Comparison of ENCODE assay signal across 19 cellular contexts in genomic region chr4:7422098-7422897, GRCh38. TPM values are rescaled to one million over a fixed set of nuclear protein-coding genes. Genes with fewer than 3 reads are reported as not detected.
A peak's percentile ranks its signal among the peaks of the same experiment; 100 is the strongest.
DNase-seq lines count a peak whose midpoint lies in the region; ATAC-seq and TF ChIP-seq lines count a peak whose summit lies in the region.
"Had no signal": no experiment of that assay in that cellular context is flagged by ENCODE, and none has a peak within 500 bp of the region (broad histone marks: within the 10 kb centered on the region; RNA-seq: fewer than 3 reads in every experiment).

No MANE protein-coding gene starts in this region.

- H3K27me3 ChIP-seq in right atrium auricular region (no peaks in the 10 kb centered on the region), right cardiac atrium (ENCODE audit: control insufficient read depth, insufficient read depth) (no peaks in the 10 kb centered on the region), neuronal stem cell (ENCODE audit: control insufficient read depth in 3 of 3, insufficient read depth in 3 of 3, low read depth in 1 of 3, low read length in 3 of 3) (no peaks in the 10 kb centered on the region), upper lobe of right lung (no peaks in the 10 kb centered on the region)
- H3K27me3 ChIP-seq: brain microvascular endothelial cell, pancreas had no signal

- H3K18ac ChIP-seq in neuronal stem cell (ENCODE audit: low read length): peak overlapping the region; percentile 53

- H4K91ac ChIP-seq in neuronal stem cell (ENCODE audit: low read depth, low read length, poor library complexity): peak overlapping the region; percentile 43

- H2AK5ac ChIP-seq in neuronal stem cell (ENCODE audit: low read depth, low read length): no peak overlapping the region

- peak overlapping the region; percentile 55 for H2BK5ac ChIP-seq in neuronal stem cell (ENCODE audit: low read length)

- intact Hi-C loops in right cardiac atrium (cut with DNase I) (no loop called here), upper lobe of right lung (cut with DNase I) (no loop called here)

- H3K9me3 Mint-ChIP-seq in WTC11: peaks cover 11% of the 10 kb centered on the region

- no peaks in the 10 kb centered on the region for H3K9me3 ChIP-seq in right atrium auricular region
- no peaks in the 10 kb centered on the region for H3K9me3 ChIP-seq in right cardiac atrium (ENCODE audit: control insufficient read depth, low read length)
- H3K9me3 ChIP-seq in neuronal stem cell (replicated peaks in 1 of 2; ENCODE audit: control insufficient read depth in 2 of 2, insufficient read depth in 1 of 2, low read depth in 1 of 2, low read length in 2 of 2): peaks cover 0 to 3% of the 10 kb centered on the region in 2 donors
- no peaks in the 10 kb centered on the region for H3K9me3 ChIP-seq in upper lobe of right lung
- H3K9me3 ChIP-seq: pancreas had no signal

- no peak overlapping the region for H3K27ac Mint-ChIP-seq in WTC11
- H3K27ac Mint-ChIP-seq: T-helper 2 cell treated with Interferon-gamma antibody and Interleukin-4, amounts not matched to agents 5 μg/mL and 100 μg/mL, for 36 hours had no signal

- TF ChIP-seq CTCF in right atrium auricular region (IDR thresholded peaks at IDR 0.05) (no peak), WTC11 (IDR thresholded peaks at IDR 0.05) (no peak), upper lobe of right lung (IDR thresholded peaks at IDR 0.05) (no peak)

- H3K9ac ChIP-seq in neuronal stem cell (ENCODE audit: low read depth, low read length, poor library complexity): no peak overlapping the region

- peaks cover 6% of the 10 kb centered on the region for H3K36me3 Mint-ChIP-seq in WTC11
- H3K36me3 Mint-ChIP-seq: CD8-positive, alpha-beta memory T cell had no signal

- H3K4me2 ChIP-seq in neuronal stem cell (ENCODE audit: insufficient read depth, low read length, poor library complexity, severe bottlenecking): no peak overlapping the region

- no peak overlapping the region for H2BK15ac ChIP-seq in neuronal stem cell (ENCODE audit: low read length)

- H3K27me3 Mint-ChIP-seq in WTC11 (ENCODE audit: low read depth): peaks cover 23% of the 10 kb centered on the region

- H3K27ac ChIP-seq in right atrium auricular region (no peak overlapping the region), right cardiac atrium (ENCODE audit: low read length) (no peak overlapping the region), neuronal stem cell (replicated peaks; ENCODE audit: low read length) (no peak overlapping the region), upper lobe of right lung (no peak overlapping the region)
- H3K27ac ChIP-seq: brain microvascular endothelial cell, pancreas had no signal

- DNase-seq in right atrium auricular region (ENCODE audit: low spot score) (peak; percentile 36), right cardiac atrium (no peak), WTC11 (ENCODE audit: low spot score) (peak; percentile 7), neuronal stem cell (ENCODE audit: low spot score) (no peak), upper lobe of right lung (peak; percentile 51), C1 segment of cervical spinal cord (lab: John Stamatoyannopoulos, UW) (no peak)
- DNase-seq: activated CD8-positive, alpha-beta memory T cell treated with anti-CD3 and anti-CD28 coated beads for 24 hours; brain microvascular endothelial cell; DND-41; mesenchymal stem cell; NCI-H1417; NCI-H524; substantia nigra had no signal

- POLR2A ChIA-PET in WTC11 (lab: Charles Lee): no interaction called here

- peak overlapping the region; percentile 92 for H3K14ac ChIP-seq in neuronal stem cell (ENCODE audit: low read length)

- H3K36me3 ChIP-seq in right atrium auricular region (no peaks in the 10 kb centered on the region), neuronal stem cell (replicated peaks in 1 of 2; ENCODE audit: control insufficient read depth in 2 of 2, insufficient read depth in 2 of 2, low read length in 2 of 2) (no peaks in the 10 kb centered on the region), upper lobe of right lung (no peaks in the 10 kb centered on the region)
- H3K36me3 ChIP-seq: brain microvascular endothelial cell, pancreas had no signal

- no peak overlapping the region for H2AFZ ChIP-seq in neuronal stem cell (ENCODE audit: low read length)

- WGBS in right cardiac atrium: 85% methylated on average over 23 of the region's 23 CpGs
- WGBS in neuronal stem cell (ENCODE audit: extremely low coverage in 2 of 2, insufficient read length in 2 of 2, insufficient replicate concordance in 1 of 2), 2 donors: no CpG with 5 or more reads among the region's 23 CpGs

- H3K4me1 ChIP-seq in right atrium auricular region: no peaks in the 10 kb centered on the region
- H3K4me1 ChIP-seq in right cardiac atrium (ENCODE audit: control insufficient read depth, insufficient read depth, low read length): no peaks in the 10 kb centered on the region
- peaks cover 0 to 2% of the 10 kb centered on the region in 2 donors for H3K4me1 ChIP-seq in neuronal stem cell (ENCODE audit: control insufficient read depth in 2 of 2, insufficient read depth in 1 of 2, low read depth in 1 of 2, low read length in 2 of 2)
- no peaks in the 10 kb centered on the region for H3K4me1 ChIP-seq in upper lobe of right lung
- H3K4me1 ChIP-seq: pancreas had no signal

- peaks cover 5% of the 10 kb centered on the region for H3K4me1 Mint-ChIP-seq in WTC11
- H3K4me1 Mint-ChIP-seq: CD8-positive, alpha-beta memory T cell had no signal

- H3K4ac ChIP-seq in neuronal stem cell (ENCODE audit: low read length): no peak overlapping the region

- peaks cover 2% of the 10 kb centered on the region for H3K79me1 ChIP-seq in neuronal stem cell (ENCODE audit: low read depth, low read length)

- no peak overlapping the region for H3K23ac ChIP-seq in neuronal stem cell (ENCODE audit: low read depth, low read length, poor library complexity)

- H3K4me3 ChIP-seq in right atrium auricular region: no peak overlapping the region
- H3K4me3 ChIP-seq in right cardiac atrium (ENCODE audit: low read length): no peak overlapping the region
- H3K4me3 ChIP-seq in neuronal stem cell (ENCODE audit: low read length in 2 of 2): no peak overlapping the region
- no peak overlapping the region for H3K4me3 ChIP-seq in upper lobe of right lung
- H3K4me3 ChIP-seq: pancreas had no signal

- ATAC-seq in right cardiac atrium: no peak
- ATAC-seq in WTC11: no peak
- ATAC-seq in upper lobe of right lung: no peak
- ATAC-seq in HG02870 (IDR thresholded peaks at IDR 0.05; ENCODE audit: unreplicated experiment): no peak
- ATAC-seq: activated CD4-positive, CD25-positive, alpha-beta regulatory T cell treated with anti-CD3 and anti-CD28 coated beads, Interleukin-2, amount 50 U/mL, for 24 hours; pancreas had no signal

- H3K4me3 Mint-ChIP-seq in WTC11: no peak overlapping the region
- H3K4me3 Mint-ChIP-seq: CD8-positive, alpha-beta memory T cell; T-helper 2 cell treated with Interferon-gamma antibody and Interleukin-4, amounts not matched to agents 5 μg/mL and 100 μg/mL, for 36 hours had no signal

- no peak overlapping the region for H2BK120ac ChIP-seq in neuronal stem cell (ENCODE audit: low read depth, low read length)

- H2BK12ac ChIP-seq in neuronal stem cell (ENCODE audit: low read length): peak overlapping the region; percentile 6

- CTCF ChIA-PET in WTC11 (lab: Charles Lee): interaction anchor here (1.6 kb wide), 1 partner anchor 228 kb away, joined by 3 read pairs; no protein-coding TSS in a partner anchor

- no peak overlapping the region for H4K8ac ChIP-seq in neuronal stem cell (ENCODE audit: low read depth, low read length)

TF ChIP-seq in WTC11, 78 proteins besides CTCF, POLR2A, EP300 and RAD21:
- TF ChIP-seq FOXK1 (CRISPR knock-in tag; IDR thresholded peaks at IDR 0.05) (no peak), ATF3 (CRISPR knock-in tag; conservative IDR thresholded peaks at IDR 0.05) (no peak), MXD4 (CRISPR knock-in tag; IDR thresholded peaks at IDR 0.05; ENCODE audit: borderline replicate concordance) (no peak), NFYB (CRISPR knock-in tag; conservative IDR thresholded peaks at IDR 0.05; ENCODE audit: low read depth) (no peak), FOXJ3 (CRISPR knock-in tag; IDR thresholded peaks at IDR 0.05; ENCODE audit: borderline replicate concordance) (no peak), TP53 (CRISPR knock-in tag; IDR thresholded peaks at IDR 0.05) (no peak), JUN (CRISPR knock-in tag; IDR thresholded peaks at IDR 0.05) (no peak), OVOL2 (CRISPR knock-in tag; IDR thresholded peaks at IDR 0.05; ENCODE audit: borderline replicate concordance) (no peak)

RNA-seq across cellular contexts. Expression of gene PSAPL1, which starts 12.4 kb away (rescaled TPM):
- under 1 TPM in 1 of 2 donors, not detected in 1; 0.12 TPM for total RNA-seq in right atrium auricular region
- total RNA-seq in right cardiac atrium: not detected
- not detected for polyA plus RNA-seq in right cardiac atrium
- total RNA-seq in WTC11 (2021): 0.05 TPM in 1 of 3 replicates, not detected in the others
- polyA plus RNA-seq in neuronal stem cell (2013, experiment 1 of 2): 0.01 TPM
- polyA plus RNA-seq in neuronal stem cell (2013, experiment 2 of 2): not detected
- 0.14 TPM for total RNA-seq in upper lobe of right lung
- total RNA-seq: CD8-positive, alpha-beta memory T cell; MCF 10A had no signal
- polyA plus RNA-seq: CD8-positive, alpha-beta memory T cell; pancreas had no signal

Comparison
In these comparisons a context has a peak if more than half of its experiments do, and no peak if none do; other contexts are left out.
1. DNase-seq: peak in right atrium auricular region (single experiment), WTC11 (single experiment) and upper lobe of right lung (single experiment); none in right cardiac atrium (0 of 3), neuronal stem cell (single experiment) and C1 segment of cervical spinal cord (0 of 14).